In the genomic region with DNA sequence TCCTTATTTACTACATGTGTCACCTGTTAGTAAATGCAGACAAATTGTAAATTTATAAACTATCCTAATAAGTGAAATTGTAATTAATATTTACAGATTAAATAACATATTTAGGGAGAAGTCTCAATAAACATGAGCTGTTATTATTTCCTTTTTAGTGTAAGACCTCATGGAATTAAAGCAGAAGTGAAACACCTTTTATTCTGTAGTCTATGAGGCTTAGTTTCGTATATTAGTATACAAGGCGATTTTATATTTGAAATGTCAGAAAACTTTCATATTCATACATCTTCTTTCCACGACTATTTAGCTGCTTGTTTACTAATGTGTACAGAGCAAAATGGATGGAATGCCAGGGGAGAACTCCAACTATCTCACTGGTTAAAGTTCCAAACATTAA, we compare ENCODE assay signal across 21 cellular contexts.
"Had no signal": no experiment of that assay in that cellular context is flagged by ENCODE, and none has a peak within 500 bp of the region (broad histone marks: within the 10 kb centered on the region; RNA-seq: fewer than 3 reads in every experiment).

No MANE protein-coding gene starts in this region.

- H3K4me3 ChIP-seq: esophagus muscularis mucosa, left ventricle myocardium inferior, ovary, prostate gland, thyroid gland had no signal

- H3K27ac ChIP-seq: esophagus muscularis mucosa, left ventricle myocardium inferior, neutrophil, ovary, prostate gland, thyroid gland had no signal

- H3K27me3 Mint-ChIP-seq: natural killer cell treated with Interleukin-12 subunit alpha and Interleukin-12 subunit beta and Interleukin-15 and Interleukin-18, amount 100 ng/mL, for 72 hours; stimulated activated naive CD8-positive, alpha-beta T cell treated with anti-CD3 and anti-CD28 coated beads, Interleukin-15, Interleukin-2, amounts not matched to agents 100 ng/mL and 50 ng/mL, for 24 hours had no signal

- H3K4me1 ChIP-seq: esophagus muscularis mucosa, left ventricle myocardium inferior, prostate gland, thyroid gland had no signal

- H3K27ac Mint-ChIP-seq: activated naive CD8-positive, alpha-beta T cell treated with anti-CD3 and anti-CD28 coated beads for 36 hours; mesothelial cell of epicardium; natural killer cell treated with Interleukin-12 subunit alpha and Interleukin-12 subunit beta and Interleukin-15 and Interleukin-18, amount 100 ng/mL, for 72 hours; stimulated activated naive CD8-positive, alpha-beta T cell treated with anti-CD3 and anti-CD28 coated beads, Interleukin-15, Interleukin-2, amounts not matched to agents 100 ng/mL and 50 ng/mL, for 24 hours; T-helper 2 cell treated with Interferon-gamma antibody and Interleukin-4, amounts not matched to agents 5 μg/mL and 100 μg/mL, for 36 hours; WTC11 had no signal

- ATAC-seq: natural killer cell treated with Interleukin-12 subunit alpha and Interleukin-12 subunit beta and Interleukin-15 and Interleukin-18, amount 100 ng/mL, for 72 hours; WTC11 had no signal

- H3K36me3 Mint-ChIP-seq: activated naive CD8-positive, alpha-beta T cell treated with anti-CD3 and anti-CD28 coated beads for 36 hours; mesothelial cell of epicardium; natural killer cell treated with Interleukin-12 subunit alpha and Interleukin-12 subunit beta and Interleukin-15 and Interleukin-18, amount 100 ng/mL, for 72 hours; WTC11 had no signal

- H3K4me3 Mint-ChIP-seq: activated naive CD8-positive, alpha-beta T cell treated with anti-CD3 and anti-CD28 coated beads for 36 hours; mesothelial cell of epicardium; natural killer cell treated with Interleukin-12 subunit alpha and Interleukin-12 subunit beta and Interleukin-15 and Interleukin-18, amount 100 ng/mL, for 72 hours; stimulated activated naive CD8-positive, alpha-beta T cell treated with anti-CD3 and anti-CD28 coated beads, Interleukin-15, Interleukin-2, amounts not matched to agents 100 ng/mL and 50 ng/mL, for 24 hours; T-helper 2 cell treated with Interferon-gamma antibody and Interleukin-4, amounts not matched to agents 5 μg/mL and 100 μg/mL, for 36 hours; WTC11 had no signal

- H3K9me3 Mint-ChIP-seq: T-helper 2 cell treated with Interferon-gamma antibody and Interleukin-4, amounts not matched to agents 5 μg/mL and 100 μg/mL, for 36 hours had no signal

- DNase-seq: activated CD4-positive, alpha-beta T cell treated with anti-CD3 and anti-CD28 coated beads, Interleukin-2, amount 50 U/mL, for 48 hours; activated naive CD4-positive, alpha-beta T cell treated with Interleukin-2 at 50 U/mL for 16 hours; activated naive CD8-positive, alpha-beta T cell treated with anti-CD3 and anti-CD28 coated beads for 36 hours; activated T-cell treated with anti-CD3 and anti-CD28 coated beads, Interleukin-2, amount 50 U/mL, for 48 hours; central memory CD4-positive, alpha-beta T cell; effector memory CD4-positive, alpha-beta T cell; head of caudate nucleus; hypothalamus; left ventricle myocardium inferior; ovary; stimulated activated CD4-positive, alpha-beta T cell treated with anti-CD3 and anti-CD28 coated beads, Interleukin-4, amount 100 ng/mL, for 24 hours; substantia nigra; thyroid gland had no signal

- H3K9me3 ChIP-seq: esophagus muscularis mucosa, left ventricle myocardium inferior, neutrophil, ovary, prostate gland, thyroid gland had no signal

- H3K4me1 Mint-ChIP-seq: activated naive CD8-positive, alpha-beta T cell treated with anti-CD3 and anti-CD28 coated beads for 36 hours; WTC11 had no signal

- H3K36me3 ChIP-seq: esophagus muscularis mucosa, left ventricle myocardium inferior, neutrophil, ovary, prostate gland, thyroid gland had no signal

- H3K27me3 ChIP-seq: esophagus muscularis mucosa, neutrophil, ovary, thyroid gland had no signal
